ENCODE assay signal across 8 cellular contexts in genomic region chr14:59688224-59689170, GRCh38.
A peak's percentile ranks its signal among the peaks of the same experiment; 100 is the strongest.
DNase-seq lines count a peak whose midpoint lies in the region; ATAC-seq, FAIRE-seq and TF ChIP-seq lines count a peak whose summit lies in the region.

No MANE protein-coding gene starts in this region.

- H2AFZ ChIP-seq in SU-DHL-6 (ENCODE audit: low read depth, low read length, severe bottlenecking) = no peak overlapping the region

- no peaks in the 10 kb centered on the region for H3K9me2 ChIP-seq in SU-DHL-6 (replicated peaks; ENCODE audit: insufficient read depth, low read length)

- WGBS in esophagus muscularis mucosa = 78% methylated on average over 8 of the region's 8 CpGs

- H3F3A ChIP-seq in SU-DHL-6 (ENCODE audit: insufficient read depth) = no peaks in the 10 kb centered on the region

- H3K36me3 ChIP-seq in SU-DHL-6 (ENCODE audit: low read length) (no peaks in the 10 kb centered on the region), esophagus muscularis mucosa (no peaks in the 10 kb centered on the region)

- peak; percentile 76 for FAIRE-seq in GM12892 (lab: Jason Lieb, UNC)

- H3K9me3 ChIP-seq in SU-DHL-6 (ENCODE audit: insufficient read depth, low read length) (no peaks in the 10 kb centered on the region), esophagus muscularis mucosa (peaks cover 0 to 4% (median 0%) of the 10 kb centered on the region in 4 donors)

- H3K27ac ChIP-seq in SU-DHL-6 (ENCODE audit: low read depth, low read length) (no peak overlapping the region), esophagus muscularis mucosa (replicated peaks in 1 of 4) (no peak overlapping the region)

- no peak for DNase-seq in AG09319 (ENCODE audit: extremely low read depth, low read depth)
- no peak for DNase-seq in GM12892 (ENCODE audit: insufficient read length)
- DNase-seq in LoVo (ENCODE audit: low spot score) = peak; percentile 34
- no peak for DNase-seq in esophagus muscularis mucosa (ENCODE audit: extremely low spot score)
- peak; percentile 44 for DNase-seq in non-pigmented ciliary epithelial cell (ENCODE audit: low read depth)
- no peak for DNase-seq in cortex of kidney (lab: John Stamatoyannopoulos, UW)

- ATAC-seq in HG02571 (IDR thresholded peaks at IDR 0.05; ENCODE audit: unreplicated experiment) = peak; percentile 97

- no peak for TF ChIP-seq EP300 in esophagus muscularis mucosa (IDR thresholded peaks at IDR 0.05)

- no peak overlapping the region for H3K9ac ChIP-seq in SU-DHL-6 (ENCODE audit: low read length)

- H4K20me1 ChIP-seq in SU-DHL-6 (ENCODE audit: low read depth, low read length) = no peaks in the 10 kb centered on the region

- peak; percentile 82 for TF ChIP-seq CTCF in AG09319 (IDR thresholded peaks at IDR 0.05; ENCODE audit: low read depth, low read length)
- TF ChIP-seq CTCF in SU-DHL-6 (IDR thresholded peaks at IDR 0.05; ENCODE audit: insufficient read depth, low read length, poor library complexity, severe bottlenecking) = peak; percentile 62
- peak; percentile 23 to 58 (median 31) for TF ChIP-seq CTCF in esophagus muscularis mucosa (IDR thresholded peaks at IDR 0.05)

- H3K79me2 ChIP-seq in SU-DHL-6 (ENCODE audit: insufficient read depth, low read length) = no peaks in the 10 kb centered on the region

- H3K4me2 ChIP-seq in SU-DHL-6 (ENCODE audit: low read depth, low read length, poor library complexity, severe bottlenecking) = no peak overlapping the region

- intact Hi-C loops in esophagus muscularis mucosa (cut with DNase I) = no loop called here

- H3K27me3 ChIP-seq in SU-DHL-6 (ENCODE audit: low read length) (no peaks in the 10 kb centered on the region), esophagus muscularis mucosa (no peaks in the 10 kb centered on the region)

- no peaks in the 10 kb centered on the region for H3K4me1 ChIP-seq in esophagus muscularis mucosa

- H3K4me3 ChIP-seq in SU-DHL-6 (ENCODE audit: insufficient read depth, low read length, poor library complexity, severe bottlenecking) (no peak overlapping the region), esophagus muscularis mucosa (no peak overlapping the region)

- TF ChIP-seq POLR2A in GM12892 (IDR thresholded peaks at IDR 0.05; ENCODE audit: low read depth, low read length) = no peak
- no peak for TF ChIP-seq POLR2A in esophagus muscularis mucosa (IDR thresholded peaks at IDR 0.05; ENCODE audit: low read depth)

Comparison
In these comparisons a context has a peak if more than half of its experiments do, and no peak if none do; other contexts are left out.
1. DNase-seq: peak in LoVo (single experiment) and non-pigmented ciliary epithelial cell (single experiment); none in AG09319 (single experiment), GM12892 (single experiment), esophagus muscularis mucosa (single experiment) and cortex of kidney (single experiment).
2. CTCF ChIP-seq: peak in every context shown above with its lines; median percentile 82 in AG09319; 62 in SU-DHL-6; 31 in esophagus muscularis mucosa.